ENCODE assay signal across 10 cellular contexts in the genomic region with DNA sequence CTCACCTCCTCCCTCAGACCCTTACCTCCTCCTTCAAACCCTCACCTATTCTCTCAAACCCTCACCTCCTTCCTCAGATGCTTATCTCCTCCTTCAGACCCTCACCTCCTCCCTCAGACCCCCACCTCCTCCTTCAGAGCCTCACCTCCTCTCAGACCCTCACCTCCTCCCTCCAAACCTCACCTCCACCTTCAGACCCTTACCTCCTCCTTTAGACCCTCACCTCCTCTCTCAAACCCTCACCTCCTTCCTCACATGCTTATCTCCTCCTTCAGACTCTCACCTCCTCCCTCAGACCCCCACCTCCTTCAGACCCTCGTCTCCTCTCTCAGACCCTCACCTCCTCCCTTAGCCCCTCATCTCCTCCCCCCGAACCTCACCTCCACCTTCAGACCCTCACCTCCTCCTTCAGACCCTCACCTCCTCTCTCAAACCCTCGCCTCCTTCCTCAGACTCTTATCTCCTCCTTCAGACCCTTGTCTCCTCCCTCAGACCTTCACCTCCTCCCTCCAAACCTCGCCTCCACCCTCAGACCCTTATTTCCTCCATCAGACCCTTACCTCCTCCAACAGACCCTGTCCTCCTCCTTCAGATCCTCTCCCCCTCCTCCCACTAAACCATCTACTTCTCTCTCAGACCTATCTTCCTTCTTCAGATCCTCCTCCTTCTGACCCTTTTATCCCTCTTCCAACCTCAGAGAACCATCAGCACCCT. TPM values are rescaled to one million over a fixed set of nuclear protein-coding genes. Genes with fewer than 3 reads are reported as not detected.
A peak's percentile ranks its signal among the peaks of the same experiment; 100 is the strongest.
DNase-seq lines count a peak whose midpoint lies in the region; ATAC-seq and TF ChIP-seq lines count a peak whose summit lies in the region.
"Had no signal": no experiment of that assay in that cellular context is flagged by ENCODE, and none has a peak within 500 bp of the region (broad histone marks: within the 10 kb centered on the region; RNA-seq: fewer than 3 reads in every experiment).

No MANE protein-coding gene starts in this region.

- peaks cover 37% of the 10 kb centered on the region for H3K27me3 ChIP-seq in H7 (ENCODE audit: control insufficient read depth, insufficient read depth, low read length)

- TF ChIP-seq CTCF in type B pancreatic cell (conservative IDR thresholded peaks at IDR 0.05) = no peak

- no peaks in the 10 kb centered on the region for H3K9me3 Mint-ChIP-seq in activated naive CD4-positive, alpha-beta T cell treated with anti-CD3 and anti-CD28 coated beads, Interleukin-2, amount 50 U/mL, for 24 hours
- no peaks in the 10 kb centered on the region for H3K9me3 Mint-ChIP-seq in central memory CD8-positive, alpha-beta T cell
- H3K9me3 Mint-ChIP-seq in naive thymus-derived CD8-positive, alpha-beta T cell = no peaks in the 10 kb centered on the region
- H3K9me3 Mint-ChIP-seq in type B pancreatic cell = no peaks in the 10 kb centered on the region

- DNase-seq in activated naive CD4-positive, alpha-beta T cell treated with Interleukin-2 at 50 U/mL for 16 hours = no peak
- DNase-seq in central memory CD8-positive, alpha-beta T cell (ENCODE audit: low spot score in 2 of 2) = no peak
- no peak for DNase-seq in naive thymus-derived CD8-positive, alpha-beta T cell
- no peak for DNase-seq in type B pancreatic cell (ENCODE audit: extremely low spot score, unreplicated experiment)
- no peak for DNase-seq in H7
- DNase-seq in globus pallidus (ENCODE audit: low spot score) = no peak
- DNase-seq in NCI-H1105 (lab: John Stamatoyannopoulos, UW) = no peak
- DNase-seq: T1000 had no signal

- H3K27ac Mint-ChIP-seq in activated naive CD4-positive, alpha-beta T cell treated with anti-CD3 and anti-CD28 coated beads, Interleukin-2, amount 50 U/mL, for 24 hours = peak overlapping the region; percentile 60
- peak overlapping the region; percentile 93 for H3K27ac Mint-ChIP-seq in central memory CD8-positive, alpha-beta T cell (ENCODE audit: low read depth)
- peak overlapping the region; percentile 83 to 99 (median 93) for H3K27ac Mint-ChIP-seq in naive thymus-derived CD8-positive, alpha-beta T cell
- peak overlapping the region; percentile 82 for H3K27ac Mint-ChIP-seq in type B pancreatic cell

- no peak for ATAC-seq in central memory CD8-positive, alpha-beta T cell (replicated peaks; ENCODE audit: extremely low read depth, poor library complexity, severe bottlenecking)
- ATAC-seq in naive thymus-derived CD8-positive, alpha-beta T cell = no peak

- H3K36me3 Mint-ChIP-seq in activated naive CD4-positive, alpha-beta T cell treated with anti-CD3 and anti-CD28 coated beads, Interleukin-2, amount 50 U/mL, for 24 hours = no peaks in the 10 kb centered on the region
- peaks cover 19% of the 10 kb centered on the region for H3K36me3 Mint-ChIP-seq in central memory CD8-positive, alpha-beta T cell (ENCODE audit: insufficient read depth)
- peaks cover 0 to 2% (median 0%) of the 10 kb centered on the region in 3 donors for H3K36me3 Mint-ChIP-seq in naive thymus-derived CD8-positive, alpha-beta T cell
- H3K36me3 Mint-ChIP-seq in type B pancreatic cell = no peaks in the 10 kb centered on the region

- peak overlapping the region; percentile 4 for H3K4me3 Mint-ChIP-seq in activated naive CD4-positive, alpha-beta T cell treated with anti-CD3 and anti-CD28 coated beads, Interleukin-2, amount 50 U/mL, for 24 hours
- H3K4me3 Mint-ChIP-seq in central memory CD8-positive, alpha-beta T cell = peak overlapping the region; percentile 85
- H3K4me3 Mint-ChIP-seq in naive thymus-derived CD8-positive, alpha-beta T cell = peak overlapping the region; percentile 37 to 92 (median 76)
- peak overlapping the region; percentile 76 for H3K4me3 Mint-ChIP-seq in type B pancreatic cell

- H3K4me1 Mint-ChIP-seq in activated naive CD4-positive, alpha-beta T cell treated with anti-CD3 and anti-CD28 coated beads, Interleukin-2, amount 50 U/mL, for 24 hours = peaks cover 49% of the 10 kb centered on the region
- H3K4me1 Mint-ChIP-seq in central memory CD8-positive, alpha-beta T cell = peaks cover 46% of the 10 kb centered on the region
- peaks cover 30 to 55% (median 48%) of the 10 kb centered on the region in 4 donors for H3K4me1 Mint-ChIP-seq in naive thymus-derived CD8-positive, alpha-beta T cell
- H3K4me1 Mint-ChIP-seq in type B pancreatic cell (ENCODE audit: unreplicated experiment) = peaks cover 27% of the 10 kb centered on the region

- POLR2A ChIA-PET in naive thymus-derived CD8-positive, alpha-beta T cell (lab: Charles Lee) = interaction anchor here (1.7 kb wide), 1 partner anchor 13 kb away, joined by 4 read pairs; no protein-coding TSS in a partner anchor

- H3K36me3 ChIP-seq in H7 (replicated peaks; ENCODE audit: control insufficient read depth, insufficient read depth, low read length) = no peaks in the 10 kb centered on the region

- H3K4me3 ChIP-seq in H7 (ENCODE audit: insufficient read depth, low read depth, low read length) = no peak overlapping the region

- no peaks in the 10 kb centered on the region for H3K27me3 Mint-ChIP-seq in activated naive CD4-positive, alpha-beta T cell treated with anti-CD3 and anti-CD28 coated beads, Interleukin-2, amount 50 U/mL, for 24 hours
- no peaks in the 10 kb centered on the region for H3K27me3 Mint-ChIP-seq in central memory CD8-positive, alpha-beta T cell
- no peaks in the 10 kb centered on the region for H3K27me3 Mint-ChIP-seq in naive thymus-derived CD8-positive, alpha-beta T cell
- H3K27me3 Mint-ChIP-seq in type B pancreatic cell = peaks cover 41% of the 10 kb centered on the region

RNA-seq across cellular contexts. Expression of gene BCL3, which starts 2.5 kb away (rescaled TPM):
- 1 to 10 TPM; 5.9 to 7.7 TPM for total RNA-seq in naive thymus-derived CD8-positive, alpha-beta T cell
- polyA plus RNA-seq in naive thymus-derived CD8-positive, alpha-beta T cell = 1 to 10 TPM; 3.2 to 6.2 (median 3.5) TPM
- 18.9 and 41.2 TPM in 2 replicates for total RNA-seq in type B pancreatic cell (ENCODE audit: low replicate concordance)
- total RNA-seq in H7 (2014; rRNA removed; shearing (Covaris generic)) = 7.3 and 8.3 TPM in 2 replicates

RNA-seq across cellular contexts. Expression of gene CBLC, which starts 31.6 kb away (rescaled TPM):
- total RNA-seq in naive thymus-derived CD8-positive, alpha-beta T cell = not detected
- polyA plus RNA-seq in naive thymus-derived CD8-positive, alpha-beta T cell = under 1 TPM in 1 of 3 donors, not detected in 2; 0.14 TPM
- total RNA-seq in type B pancreatic cell (ENCODE audit: low replicate concordance) = 13.9 and 37.7 TPM in 2 replicates
- 15.3 and 16.3 TPM in 2 replicates for total RNA-seq in H7 (2014; rRNA removed; shearing (Covaris generic))
- polyA plus RNA-seq: BJ had no signal

RNA-seq across cellular contexts. Expression of gene CEACAM16, which starts 47.1 kb away (rescaled TPM):
- total RNA-seq in naive thymus-derived CD8-positive, alpha-beta T cell = not detected
- not detected for polyA plus RNA-seq in naive thymus-derived CD8-positive, alpha-beta T cell
- total RNA-seq in type B pancreatic cell (ENCODE audit: low replicate concordance) = not detected in 2 replicates
- total RNA-seq in H7 (2014; rRNA removed; shearing (Covaris generic)) = not detected in 2 replicates
- polyA plus RNA-seq: BJ had no signal

Comparison
In these comparisons a context has a peak if more than half of its experiments do, and no peak if none do; other contexts are left out.
1. H3K4me3 Mint-ChIP-seq: peak in every context shown above with its lines; median percentile 85 in central memory CD8-positive, alpha-beta T cell; 76 in naive thymus-derived CD8-positive, alpha-beta T cell; 76 in type B pancreatic cell; 4 in activated naive CD4-positive, alpha-beta T cell treated with anti-CD3 and anti-CD28 coated beads, Interleukin-2, amount 50 U/mL, for 24 hours.
2. RNA of gene CBLC, which starts 31.6 kb away (total RNA-seq): 15.3 to 16.3 TPM in H7 and 13.9 to 37.7 TPM in type B pancreatic cell; not detected in naive thymus-derived CD8-positive, alpha-beta T cell; every median in the first group is over 10 times any median in the second.
3. Peak in every context shown above with its lines, with median percentiles within 50 percentile points of each other: H3K27ac Mint-ChIP-seq.